In genomic region chr15:100248236-100248635, GRCh38 we compare ENCODE assay signal across 12 cellular contexts.
DNase-seq lines count a peak whose midpoint lies in the region; ATAC-seq and TF ChIP-seq lines count a peak whose summit lies in the region.
"Had no signal": no experiment of that assay in that cellular context is flagged by ENCODE, and none has a peak within 500 bp of the region (broad histone marks: within the 10 kb centered on the region; RNA-seq: fewer than 3 reads in every experiment).

No MANE protein-coding gene starts in this region.

- TF ChIP-seq CTCF in left ventricle myocardium inferior (IDR thresholded peaks at IDR 0.05; ENCODE audit: borderline replicate concordance) (no peak), esophagus squamous epithelium (IDR thresholded peaks at IDR 0.05) (no peak)

- DNase-seq in cardiac septum (ENCODE audit: low spot score) (peak; percentile 22), left ventricle myocardium inferior (no peak), esophagus squamous epithelium (lab: John Stamatoyannopoulos, UW) (no peak), sciatic nerve (ENCODE audit: low spot score) (peak; percentile 23), hippocampal formation (lab: John Stamatoyannopoulos, UW) (no peak), NCI-H526 (lab: John Stamatoyannopoulos, UW) (no peak)
- DNase-seq: BE2C; CD4-positive, alpha-beta memory T cell; DMS79; HCEC 1CT; HFFc6 had no signal

- TF ChIP-seq POLR2A in esophagus squamous epithelium (IDR thresholded peaks at IDR 0.05), result no peak

- no peaks in the 10 kb centered on the region for H3K27me3 ChIP-seq in left ventricle myocardium inferior (ENCODE audit: low read depth)
- H3K27me3 ChIP-seq in esophagus squamous epithelium, result no peaks in the 10 kb centered on the region
- H3K27me3 ChIP-seq: BE2C had no signal

- intact Hi-C loops in cardiac septum (cut with DNase I) (no loop called here), left ventricle myocardium inferior (cut with micrococcal nuclease) (no loop called here), esophagus squamous epithelium (cut with DNase I) (no loop called here), sciatic nerve (cut with DNase I) (no loop called here)

- H3K27ac ChIP-seq in left ventricle myocardium inferior (replicated peaks), result no peak overlapping the region
- H3K27ac ChIP-seq in esophagus squamous epithelium, result peak overlapping the region in 3 of 4 donors; percentile 59 to 84 (median 80)

- no peaks in the 10 kb centered on the region for H3K36me3 ChIP-seq in left ventricle myocardium inferior
- H3K36me3 ChIP-seq in esophagus squamous epithelium, result no peaks in the 10 kb centered on the region
- H3K36me3 ChIP-seq: BE2C had no signal

- ATAC-seq in sciatic nerve (no peak), GM21360 (IDR thresholded peaks at IDR 0.05; ENCODE audit: unreplicated experiment) (no peak)

- H3K9me3 ChIP-seq in left ventricle myocardium inferior (replicated peaks) (no peaks in the 10 kb centered on the region), esophagus squamous epithelium (no peaks in the 10 kb centered on the region)
- H3K9me3 ChIP-seq: BE2C had no signal

- H3K4me1 ChIP-seq in left ventricle myocardium inferior, result no peaks in the 10 kb centered on the region
- H3K4me1 ChIP-seq in esophagus squamous epithelium, result peaks cover 0 to 52% (median 7%) of the 10 kb centered on the region in 3 donors
- H3K4me1 ChIP-seq: BE2C had no signal

- WGBS in esophagus squamous epithelium, 2 donors, result 89% methylated on average over 5 of the region's 5 CpGs; no CpG with 5 or more reads in 1 of the 2 donors

- H3K4me3 ChIP-seq in left ventricle myocardium inferior, result no peak overlapping the region
- H3K4me3 ChIP-seq in esophagus squamous epithelium, result no peak overlapping the region

Comparison
In these comparisons a context has a peak if more than half of its experiments do, and no peak if none do; other contexts are left out.
1. DNase-seq: peak in cardiac septum (single experiment) and sciatic nerve (single experiment); none in left ventricle myocardium inferior (single experiment), esophagus squamous epithelium (single experiment), hippocampal formation (0 of 2) and NCI-H526 (0 of 2).